Comparison of ENCODE assay signal across 21 cellular contexts in genomic region chr15:77226652-77227051, GRCh38.
"Had no signal": no experiment of that assay in that cellular context is flagged by ENCODE, and none has a peak within 500 bp of the region (broad histone marks: within the 10 kb centered on the region; RNA-seq: fewer than 3 reads in every experiment).

No MANE protein-coding gene starts in this region.

- H3K79me2 ChIP-seq: parathyroid adenoma had no signal

- DNase-seq: activated CD4-positive, alpha-beta T cell treated with anti-CD3 and anti-CD28 coated beads, Interleukin-2, amount 50 U/mL, for 1 hour; activated CD4-positive, CD25-positive, alpha-beta regulatory T cell; activated naive CD4-positive, alpha-beta T cell treated with anti-CD3 and anti-CD28 coated beads for 36 hours; activated naive CD8-positive, alpha-beta T cell treated with anti-CD3 and anti-CD28 coated beads, Interleukin-2, amount 50 U/mL, for 24 hours; activated T-cell treated with anti-CD3 and anti-CD28 coated beads for 4 hours; aorta; cerebellar nuclear complex; dorsolateral prefrontal cortex; hippocampal formation; kidney; left ventricle myocardium inferior; naive B cell; T-helper 17 cell had no signal

- H3K4me3 Mint-ChIP-seq: activated naive CD4-positive, alpha-beta T cell treated with anti-CD3 and anti-CD28 coated beads for 36 hours; activated naive CD8-positive, alpha-beta T cell treated with anti-CD3 and anti-CD28 coated beads, Interleukin-2, amount 50 U/mL, for 24 hours; memory B cell; naive B cell; stimulated activated effector memory CD8-positive, alpha-beta T cell treated with anti-CD3 and anti-CD28 coated beads, Interleukin-12 subunit alpha, Interleukin-12 subunit beta, amount 100 ng/mL, for 72 hours; T-helper 17 cell had no signal

- FAIRE-seq: urothelium cell line had no signal

- H3K27ac ChIP-seq: dorsolateral prefrontal cortex, left ventricle myocardium inferior, neutrophil, parathyroid adenoma had no signal

- H3K9me3 Mint-ChIP-seq: activated naive CD4-positive, alpha-beta T cell treated with anti-CD3 and anti-CD28 coated beads for 36 hours; activated naive CD8-positive, alpha-beta T cell treated with anti-CD3 and anti-CD28 coated beads, Interleukin-2, amount 50 U/mL, for 24 hours; activated T-helper 2 cell treated with anti-CD3 and anti-CD28 coated beads, Interferon-gamma antibody, Interleukin-2, Interleukin-4, amounts not matched to agents 10 μg/mL and 5 μg/mL and 100 μg/mL, durations not matched to agents 14 hours and 24 hours and 36 hours; memory B cell; naive B cell; stimulated activated effector memory CD8-positive, alpha-beta T cell treated with anti-CD3 and anti-CD28 coated beads, Interleukin-12 subunit alpha, Interleukin-12 subunit beta, amount 100 ng/mL, for 72 hours had no signal

- H2AFZ ChIP-seq: parathyroid adenoma had no signal

- H3K4me3 ChIP-seq: dorsolateral prefrontal cortex, left ventricle myocardium inferior had no signal

- H3K36me3 Mint-ChIP-seq: naive B cell had no signal

- H3K27ac Mint-ChIP-seq: activated naive CD4-positive, alpha-beta T cell treated with anti-CD3 and anti-CD28 coated beads for 36 hours; activated naive CD8-positive, alpha-beta T cell treated with anti-CD3 and anti-CD28 coated beads, Interleukin-2, amount 50 U/mL, for 24 hours; activated T-helper 2 cell treated with anti-CD3 and anti-CD28 coated beads, Interferon-gamma antibody, Interleukin-2, Interleukin-4, amounts not matched to agents 10 μg/mL and 5 μg/mL and 100 μg/mL, durations not matched to agents 14 hours and 24 hours and 36 hours; memory B cell; naive B cell; stimulated activated effector memory CD8-positive, alpha-beta T cell treated with anti-CD3 and anti-CD28 coated beads, Interleukin-12 subunit alpha, Interleukin-12 subunit beta, amount 100 ng/mL, for 72 hours; T-helper 17 cell had no signal

- H3K9me3 ChIP-seq: left ventricle myocardium inferior, neutrophil had no signal

- H3K27me3 ChIP-seq: dorsolateral prefrontal cortex, neutrophil had no signal

- ATAC-seq: activated naive CD8-positive, alpha-beta T cell treated with anti-CD3 and anti-CD28 coated beads, Interleukin-2, amount 50 U/mL, for 24 hours; esophagus mucosa; SK-N-SH treated with all-trans-retinoic acid at 6 μM for 48 hours; stimulated activated effector memory CD8-positive, alpha-beta T cell treated with anti-CD3 and anti-CD28 coated beads, Interleukin-12 subunit alpha, Interleukin-12 subunit beta, amount 100 ng/mL, for 72 hours; T-helper 17 cell had no signal

- H3K36me3 ChIP-seq: left ventricle myocardium inferior, neutrophil had no signal

- H3K4me1 ChIP-seq: parathyroid adenoma had no signal

- H3K27me3 Mint-ChIP-seq: activated naive CD8-positive, alpha-beta T cell treated with anti-CD3 and anti-CD28 coated beads, Interleukin-2, amount 50 U/mL, for 24 hours; memory B cell; naive B cell; T-helper 17 cell had no signal
